In the genomic region with DNA sequence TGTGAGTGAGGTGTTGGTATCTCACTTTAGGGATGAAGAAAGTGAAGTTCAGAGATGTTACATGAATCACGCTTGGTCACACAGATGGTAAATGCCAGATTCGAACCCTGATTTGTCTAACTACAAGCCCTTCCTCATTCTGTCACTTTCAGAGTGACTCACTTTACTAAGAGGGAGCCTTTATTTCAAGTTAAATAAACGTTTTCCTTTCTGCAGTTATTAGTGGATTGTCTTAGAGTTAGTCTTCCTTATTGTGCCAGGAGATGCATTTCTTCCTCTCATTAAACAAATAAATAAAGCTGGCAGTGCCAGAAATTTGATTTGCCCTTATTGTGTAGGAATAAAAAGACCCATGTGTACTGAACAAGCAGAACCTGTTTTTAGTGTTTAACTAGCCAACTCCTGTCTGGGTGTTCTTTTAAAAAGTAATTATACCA, we compare ENCODE assay signal across 8 cellular contexts.
DNase-seq lines count a peak whose midpoint lies in the region; ATAC-seq and TF ChIP-seq lines count a peak whose summit lies in the region.

No MANE protein-coding gene starts in this region.

- TF ChIP-seq EP300 in upper lobe of left lung (IDR thresholded peaks at IDR 0.05), result no peak

- H3K4me2 ChIP-seq in mesendoderm (ENCODE audit: low read length), result no peak overlapping the region

- intact Hi-C loops in heart left ventricle (cut with DNase I) (loop anchor here in 2 of 10 donors (5.0 kb wide), 2 partner anchors 34 to 39 kb away; no protein-coding TSS in a partner anchor), Right ventricle myocardium inferior (cut with DNase I) (loop anchor here (5.0 kb wide), 1 partner anchor 46 kb away; no protein-coding TSS in a partner anchor)

- H3K56ac ChIP-seq in mesendoderm (ENCODE audit: low read length), result no peak overlapping the region

- no peak overlapping the region for H2AK5ac ChIP-seq in mesendoderm (ENCODE audit: low read length)

- no peak overlapping the region for H3K23ac ChIP-seq in mesendoderm (ENCODE audit: low read length)

- DNase-seq in heart left ventricle (no peak), Right ventricle myocardium inferior (ENCODE audit: missing footprints) (no peak), NCI-H146 treated with DMSO at 0.1 percent for 48 hours (lab: John Stamatoyannopoulos, UW; ENCODE audit: unreplicated experiment) (peak; percentile 44), epithelial cell of esophagus (ENCODE audit: low read depth) (peak; percentile 67), upper lobe of left lung (no peak), iPS-NIHi11 (ENCODE audit: low spot score) (no peak), retina (no peak), mesendoderm (no peak)

- H2BK15ac ChIP-seq in mesendoderm (replicated peaks; ENCODE audit: low read depth), result no peak overlapping the region

- H3K4ac ChIP-seq in mesendoderm (ENCODE audit: low read depth, low read length), result no peak overlapping the region

- H3K4me1 ChIP-seq in heart left ventricle (peaks cover 0 to 89% (median 55%) of the 10 kb centered on the region in 12 donors), upper lobe of left lung (peaks cover 42 to 52% (median 50%) of the 10 kb centered on the region in 4 donors), mesendoderm (ENCODE audit: control insufficient read depth, low read depth, low read length) (peaks cover 5% of the 10 kb centered on the region)

- no peaks in the 10 kb centered on the region for H3K27me3 ChIP-seq in heart left ventricle
- H3K27me3 ChIP-seq in upper lobe of left lung, result no peaks in the 10 kb centered on the region
- no peaks in the 10 kb centered on the region for H3K27me3 ChIP-seq in mesendoderm (ENCODE audit: insufficient read depth, low read length, poor library complexity)

- TF ChIP-seq POLR2A in heart left ventricle (IDR thresholded peaks at IDR 0.05) (no peak), upper lobe of left lung (IDR thresholded peaks at IDR 0.05) (no peak)

- H3K36me3 ChIP-seq in heart left ventricle (peaks cover 0 to 23% (median 0%) of the 10 kb centered on the region in 9 donors), upper lobe of left lung (no peaks in the 10 kb centered on the region), mesendoderm (ENCODE audit: control insufficient read depth, insufficient read depth, low read length) (peaks cover 1% of the 10 kb centered on the region)

- H3K18ac ChIP-seq in mesendoderm (ENCODE audit: low read length), result no peak overlapping the region

- H3K79me1 ChIP-seq in mesendoderm (ENCODE audit: low read length), result peaks cover 11% of the 10 kb centered on the region

- H3K79me2 ChIP-seq in mesendoderm (ENCODE audit: control insufficient read depth, insufficient read depth, low read length), result peaks cover 2% of the 10 kb centered on the region

- H3K27ac ChIP-seq in heart left ventricle (peak overlapping the region in 11 of 12 donors; percentile 9 to 93 (median 39)), upper lobe of left lung (peak overlapping the region; percentile 76 to 87 (median 84)), mesendoderm (ENCODE audit: low read depth, low read length) (no peak overlapping the region)

- H3K4me3 ChIP-seq in heart left ventricle (peak overlapping the region in 1 of 12 donors; percentile 47), epithelial cell of esophagus (ENCODE audit: low read length) (no peak overlapping the region), upper lobe of left lung (peak overlapping the region in 1 of 4 donors; percentile 42), mesendoderm (ENCODE audit: low read length) (no peak overlapping the region)

- H4K5ac ChIP-seq in mesendoderm (ENCODE audit: low read length), result no peak overlapping the region

- H2BK5ac ChIP-seq in mesendoderm (ENCODE audit: low read length), result no peak overlapping the region

- no peak overlapping the region for H3K9ac ChIP-seq in mesendoderm (ENCODE audit: low read length)

- ATAC-seq in heart left ventricle (no peak), Right ventricle myocardium inferior (no peak), upper lobe of left lung (ENCODE audit: low FRiP score in 2 of 2) (no peak)

- TF ChIP-seq CTCF in heart left ventricle (IDR thresholded peaks at IDR 0.05) (no peak), epithelial cell of esophagus (IDR thresholded peaks at IDR 0.05; ENCODE audit: insufficient read depth, low read depth, low read length, missing control alignments) (no peak), upper lobe of left lung (IDR thresholded peaks at IDR 0.05) (no peak)

- 58 to 69% (median 62%) methylated on average over 3 of the region's 3 CpGs for WGBS in heart left ventricle, 4 donors
- 23 to 37% methylated on average over 3 of the region's 3 CpGs for WGBS in upper lobe of left lung, 2 donors
- no CpG with 5 or more reads among the region's 3 CpGs for WGBS in mesendoderm (ENCODE audit: extremely low coverage, insufficient coverage, low lambda C conversion rate)

- no peaks in the 10 kb centered on the region for H3K9me3 ChIP-seq in heart left ventricle
- no peaks in the 10 kb centered on the region for H3K9me3 ChIP-seq in upper lobe of left lung

- no peak overlapping the region for H4K8ac ChIP-seq in mesendoderm (ENCODE audit: low read depth, low read length)

- no peak overlapping the region for H2BK120ac ChIP-seq in mesendoderm (ENCODE audit: low read depth, low read length)

Comparison
In these comparisons a context has a peak if more than half of its experiments do, and no peak if none do; other contexts are left out.
1. DNase-seq: peak in NCI-H146 treated with DMSO at 0.1 percent for 48 hours (single experiment) and epithelial cell of esophagus (single experiment); none in heart left ventricle (0 of 5), Right ventricle myocardium inferior (single experiment), upper lobe of left lung (0 of 2), iPS-NIHi11 (single experiment), retina (single experiment) and mesendoderm (single experiment).